ENCODE assay signal across 8 cellular contexts in the genomic region with DNA sequence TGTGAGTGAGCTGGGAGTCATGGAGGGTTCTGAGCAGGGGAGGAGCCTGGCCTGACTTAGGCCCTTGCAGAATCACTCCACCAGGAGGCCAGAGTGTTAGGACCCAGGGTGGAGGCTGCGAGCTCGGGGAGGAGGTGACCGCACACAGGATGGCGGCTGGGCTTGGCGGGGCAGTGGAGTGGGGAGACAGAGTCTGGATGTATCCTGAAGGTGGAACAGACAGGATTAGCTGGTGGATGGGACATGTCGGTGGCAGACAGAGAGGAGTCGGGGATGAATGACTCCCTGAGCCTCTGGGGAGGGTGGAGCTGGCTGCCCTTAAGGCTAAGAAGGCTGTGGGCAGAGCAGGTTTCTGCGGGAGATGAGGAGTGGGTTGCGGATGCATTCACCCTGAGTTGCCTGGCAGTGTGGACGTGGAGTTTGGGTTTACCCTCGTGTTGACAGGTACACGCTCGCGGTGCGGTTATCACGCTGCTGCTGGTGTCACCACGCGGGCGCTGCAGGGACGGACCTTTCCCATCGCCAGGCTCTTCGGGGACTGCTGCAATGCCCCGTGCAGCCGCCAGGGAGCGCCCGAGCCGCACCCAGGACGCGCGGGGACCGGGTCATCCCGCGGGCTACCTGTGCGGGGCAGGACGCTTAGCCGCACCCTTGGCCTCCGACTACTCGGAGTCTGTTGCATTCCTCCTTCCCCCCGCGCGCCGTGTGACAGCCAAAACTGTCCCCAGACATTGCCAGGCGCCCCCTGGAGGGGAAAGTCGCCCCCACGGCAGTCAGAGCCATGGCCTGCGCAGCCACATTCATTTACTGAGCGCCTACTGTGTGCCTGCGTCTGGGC. TPM values are rescaled to one million over a fixed set of nuclear protein-coding genes. Genes with fewer than 3 reads are reported as not detected.
DNase-seq lines count a peak whose midpoint lies in the region; ATAC-seq, FAIRE-seq and TF ChIP-seq lines count a peak whose summit lies in the region.

No MANE protein-coding gene starts in this region.

- H3K4me2 ChIP-seq in KMS-11 = peak overlapping the region; percentile 56
- H3K4me2 ChIP-seq in parathyroid adenoma (ENCODE audit: low read length) = peak overlapping the region; percentile 65

- H3K36me3 ChIP-seq in KMS-11 (ENCODE audit: insufficient read depth) (no peaks in the 10 kb centered on the region), SJSA1 (no peaks in the 10 kb centered on the region), parathyroid adenoma (ENCODE audit: control insufficient read depth, insufficient read depth, low read length) (no peaks in the 10 kb centered on the region), upper lobe of right lung (no peaks in the 10 kb centered on the region)

- DNase-seq in Ammon's horn (ENCODE audit: low spot score) (peak; percentile 71), GM19239 (ENCODE audit: insufficient read length, low spot score) (peak; percentile 74), SJSA1 (ENCODE audit: low read depth in 1 of 2, low spot score in 2 of 2) (peak; percentile 77 to 78), head of caudate nucleus (peak; percentile 44 to 93 (median 80)), upper lobe of right lung (peak; percentile 90)
- peak; percentile 63 for DNase-seq in activated gamma-delta T cell treated with anti-CD3 and anti-CD28 coated beads, Interleukin-2, amount 50 U/mL, for 16 hours (ENCODE audit: low read depth)

- peak overlapping the region; percentile 70; the same call in 1 of the 2 replicates for H2AFZ ChIP-seq in KMS-11 (ENCODE audit: low read depth)
- H2AFZ ChIP-seq in parathyroid adenoma = peak overlapping the region; percentile 74

- H3K9ac ChIP-seq in KMS-11 (no peak overlapping the region), parathyroid adenoma (no peak overlapping the region)

- H3K4me1 ChIP-seq in KMS-11 (ENCODE audit: low read depth, poor library complexity, severe bottlenecking) = peaks cover 27% of the 10 kb centered on the region
- H3K4me1 ChIP-seq in SJSA1 (replicated peaks) = peaks cover 14% of the 10 kb centered on the region
- H3K4me1 ChIP-seq in parathyroid adenoma = peaks cover 9% of the 10 kb centered on the region
- H3K4me1 ChIP-seq in upper lobe of right lung = peaks cover 13% of the 10 kb centered on the region

- H3K9me3 ChIP-seq in SJSA1 (replicated peaks) (no peaks in the 10 kb centered on the region), parathyroid adenoma (ENCODE audit: control insufficient read depth, low read length) (no peaks in the 10 kb centered on the region), upper lobe of right lung (no peaks in the 10 kb centered on the region)

- no peaks in the 10 kb centered on the region for H4K20me1 ChIP-seq in KMS-11 (ENCODE audit: insufficient read depth)

- no peaks in the 10 kb centered on the region for H3K79me2 ChIP-seq in KMS-11 (ENCODE audit: insufficient read depth, low read depth)
- H3K79me2 ChIP-seq in parathyroid adenoma = no peaks in the 10 kb centered on the region

- FAIRE-seq in GM19239 (lab: Jason Lieb, UNC) = no peak

- no peak overlapping the region for H3K4me3 ChIP-seq in KMS-11 (IDR thresholded peaks at IDR 0.05; ENCODE audit: insufficient read depth, low read depth, low read length)
- no peak overlapping the region for H3K4me3 ChIP-seq in SJSA1
- H3K4me3 ChIP-seq in parathyroid adenoma (ENCODE audit: low read depth, low read length) = no peak overlapping the region
- H3K4me3 ChIP-seq in upper lobe of right lung = peak overlapping the region; percentile 23

- ATAC-seq in upper lobe of right lung = peak; percentile 95

- TF ChIP-seq CTCF in KMS-11 (conservative IDR thresholded peaks at IDR 0.05; ENCODE audit: low read depth, low read length) = peak; percentile 99
- TF ChIP-seq CTCF in parathyroid adenoma (IDR thresholded peaks at IDR 0.05) = peak; percentile 99
- peak; percentile 100 for TF ChIP-seq CTCF in upper lobe of right lung (IDR thresholded peaks at IDR 0.05)

- H3K27me3 ChIP-seq in KMS-11 (ENCODE audit: insufficient read depth, low read depth) = peaks cover 13% of the 10 kb centered on the region; the same call in 1 of the 2 replicates
- H3K27me3 ChIP-seq in SJSA1 (replicated peaks) = no peaks in the 10 kb centered on the region
- H3K27me3 ChIP-seq in parathyroid adenoma (ENCODE audit: control insufficient read depth, insufficient read depth, low read length) = no peaks in the 10 kb centered on the region
- H3K27me3 ChIP-seq in upper lobe of right lung = no peaks in the 10 kb centered on the region

- intact Hi-C loops in head of caudate nucleus (cut with DNase I) = loop anchor here (2.0 to 10.0 kb wide), 4 partner anchors 104 to 276 kb away; a partner anchor contains a TSS
- intact Hi-C loops in upper lobe of right lung (cut with DNase I) = loop anchor here (5.0 kb wide), 1 partner anchor 236 kb away; no protein-coding TSS in a partner anchor

- no peak overlapping the region for H3K27ac ChIP-seq in KMS-11
- H3K27ac ChIP-seq in SJSA1 = no peak overlapping the region
- no peak overlapping the region for H3K27ac ChIP-seq in parathyroid adenoma
- no peak overlapping the region for H3K27ac ChIP-seq in upper lobe of right lung

RNA-seq across cellular contexts. Expression of a gene that starts 43.0 kb away (rescaled TPM):
- total RNA-seq in SJSA1 (2014; rRNA removed; shearing (Covaris generic)) = not detected in 2 replicates
- 42.1 TPM for total RNA-seq in upper lobe of right lung

Comparison
In these comparisons a context has a peak if more than half of its experiments do, and no peak if none do; other contexts are left out.
1. RNA of a gene that starts 43.0 kb away (total RNA-seq): 42.1 TPM in upper lobe of right lung (single experiment); not detected in SJSA1; every median in the first group is over 10 times any median in the second.
2. Peak in every context shown above with its lines, with median percentiles within 50 percentile points of each other: DNase-seq and CTCF ChIP-seq.